In genomic region chr4:95285797-95286196, GRCh38 we compare ENCODE assay signal across 31 cellular contexts.
"Had no signal": no experiment of that assay in that cellular context is flagged by ENCODE, and none has a peak within 500 bp of the region (broad histone marks: within the 10 kb centered on the region; RNA-seq: fewer than 3 reads in every experiment).

No MANE protein-coding gene starts in this region.

- H3K9me3 ChIP-seq: adrenal gland, ascending aorta, body of pancreas, breast epithelium had no signal

- H3K27me3 ChIP-seq: adrenal gland, ascending aorta, body of pancreas, brain microvascular endothelial cell, breast epithelium, cardiac muscle cell had no signal

- H3K4me3 ChIP-seq: adrenal gland, ascending aorta, body of pancreas, breast epithelium, cardiac muscle cell had no signal

- H3K4me1 ChIP-seq: ascending aorta, body of pancreas, breast epithelium had no signal

- DNase-seq: activated effector memory CD4-positive, alpha-beta T cell treated with anti-CD3 and anti-CD28 coated beads, Interleukin-2, amount 50 U/mL, for 16 hours; activated effector memory CD4-positive, alpha-beta T cell treated with Interleukin-2 at 50 U/mL for 16 hours; activated gamma-delta T cell; activated gamma-delta T cell treated with Interleukin-2 at 50 U/mL for 16 hours; activated naive CD4-positive, alpha-beta T cell; activated naive CD4-positive, alpha-beta T cell treated with anti-CD3 and anti-CD28 coated beads for 36 hours; activated naive CD4-positive, alpha-beta T cell treated with anti-CD3 and anti-CD28 coated beads, Interleukin-2, amount 10 ng/mL, durations not matched to agents 7 days and 5 days; activated naive CD4-positive, alpha-beta T cell treated with anti-CD3 and anti-CD28 coated beads, Interleukin-2, amount 50 U/mL, for 16 hours; activated naive CD4-positive, alpha-beta T cell treated with Interleukin-2 at 50 U/mL for 16 hours; activated naive CD8-positive, alpha-beta T cell treated with anti-CD3 and anti-CD28 coated beads for 36 hours; activated naive CD8-positive, alpha-beta T cell treated with anti-CD3 and anti-CD28 coated beads, Interleukin-2, amount 10 ng/mL, durations not matched to agents 7 days and 5 days; activated naive CD8-positive, alpha-beta T cell treated with anti-CD3 and anti-CD28 coated beads, Interleukin-2, amount 50 U/mL, for 24 hours; activated T-cell treated with anti-CD3 and anti-CD28 coated beads, Interleukin-2, amount 50 U/mL, for 4 hours; activated T-cell treated with anti-CD3 and anti-CD28 coated beads, Interleukin-2, amount 50 U/mL, for 48 hours; activated T-cell treated with anti-CD3 and anti-CD28 coated beads, Interleukin-2, amount 50 U/mL, for 72 hours; adrenal gland; amniotic stem cell; amygdala; anterior cingulate cortex; aorta; body of pancreas; brain microvascular endothelial cell; caudate nucleus; central memory CD4-positive, alpha-beta T cell; cerebellar nuclear complex had no signal

- H3K27ac ChIP-seq: adrenal gland, ascending aorta, body of pancreas, brain microvascular endothelial cell, breast epithelium, cardiac muscle cell had no signal

- ATAC-seq: activated naive CD4-positive, alpha-beta T cell treated with anti-CD3 and anti-CD28 coated beads, Interleukin-2, amount 50 U/mL, for 72 hours; activated naive CD8-positive, alpha-beta T cell treated with anti-CD3 and anti-CD28 coated beads, Interleukin-2, amount 50 U/mL, for 24 hours; activated T-cell treated with anti-CD3 and anti-CD28 coated beads, Interleukin-2, amount 50 U/mL, for 4 hours; activated T-cell treated with anti-CD3 and anti-CD28 coated beads, Interleukin-2, amount 50 U/mL, for 72 hours; activated T-helper 17 cell treated with anti-CD3 and anti-CD28 coated beads, Interleukin-2, amount 50 U/mL, for 72 hours; body of pancreas had no signal

- FAIRE-seq: astrocyte had no signal

- H3K36me3 ChIP-seq: adrenal gland, ascending aorta, brain microvascular endothelial cell, breast epithelium, cardiac muscle cell had no signal
